Comparison of ENCODE assay signal across 18 cellular contexts in genomic region chr22:43970037-43970747, GRCh38. TPM values are rescaled to one million over a fixed set of nuclear protein-coding genes. Genes with fewer than 3 reads are reported as not detected.
"Had no signal": no experiment of that assay in that cellular context is flagged by ENCODE, and none has a peak within 500 bp of the region (broad histone marks: within the 10 kb centered on the region; RNA-seq: fewer than 3 reads in every experiment).

No MANE protein-coding gene starts in this region.

- H3K4me3 Mint-ChIP-seq: activated naive CD8-positive, alpha-beta T cell treated with anti-CD3 and anti-CD28 coated beads for 36 hours; endodermal cell; naive thymus-derived CD8-positive, alpha-beta T cell had no signal

- H3K4me1 Mint-ChIP-seq: endodermal cell had no signal

- H3K9me3 ChIP-seq: ovary, right lobe of liver, thyroid gland had no signal

- ATAC-seq: foreskin keratinocyte; naive thymus-derived CD8-positive, alpha-beta T cell had no signal

- H3K4me3 ChIP-seq: ovary, right lobe of liver, thyroid gland had no signal

- H3K4me1 ChIP-seq: foreskin keratinocyte, right lobe of liver, thyroid gland had no signal

- H3K9me3 Mint-ChIP-seq: activated naive CD8-positive, alpha-beta T cell treated with anti-CD3 and anti-CD28 coated beads for 36 hours; endodermal cell; naive thymus-derived CD8-positive, alpha-beta T cell had no signal

- DNase-seq: activated CD4-positive, alpha-beta T cell treated with anti-CD3 and anti-CD28 coated beads for 1 hour; activated CD8-positive, alpha-beta memory T cell treated with anti-CD3 and anti-CD28 coated beads for 24 hours; activated naive CD4-positive, alpha-beta T cell; activated naive CD8-positive, alpha-beta T cell treated with anti-CD3 and anti-CD28 coated beads for 36 hours; amniotic stem cell; endodermal cell; foreskin keratinocyte; hippocampal formation; islet precursor cell; naive thymus-derived CD8-positive, alpha-beta T cell; ovary; stimulated activated naive CD4-positive, alpha-beta T cell; T1000; thyroid gland; WERI-Rb-1 had no signal

- H3K27ac ChIP-seq: epithelial cell of prostate, foreskin keratinocyte, ovary, right lobe of liver, thyroid gland, WERI-Rb-1 had no signal

- H3K27ac Mint-ChIP-seq: activated naive CD8-positive, alpha-beta T cell treated with anti-CD3 and anti-CD28 coated beads for 36 hours; endodermal cell had no signal

- H3K27me3 ChIP-seq: foreskin keratinocyte, ovary, right lobe of liver, thyroid gland had no signal

- H3K27me3 Mint-ChIP-seq: activated naive CD8-positive, alpha-beta T cell treated with anti-CD3 and anti-CD28 coated beads for 36 hours; naive thymus-derived CD8-positive, alpha-beta T cell had no signal

- H3K36me3 ChIP-seq: ovary had no signal

RNA-seq across cellular contexts. Expression of gene PNPLA3, which starts 46.6 kb away (rescaled TPM):
- total RNA-seq: mononuclear cell had no signal
- polyA plus RNA-seq: naive thymus-derived CD8-positive, alpha-beta T cell had no signal
